In the genomic region with DNA sequence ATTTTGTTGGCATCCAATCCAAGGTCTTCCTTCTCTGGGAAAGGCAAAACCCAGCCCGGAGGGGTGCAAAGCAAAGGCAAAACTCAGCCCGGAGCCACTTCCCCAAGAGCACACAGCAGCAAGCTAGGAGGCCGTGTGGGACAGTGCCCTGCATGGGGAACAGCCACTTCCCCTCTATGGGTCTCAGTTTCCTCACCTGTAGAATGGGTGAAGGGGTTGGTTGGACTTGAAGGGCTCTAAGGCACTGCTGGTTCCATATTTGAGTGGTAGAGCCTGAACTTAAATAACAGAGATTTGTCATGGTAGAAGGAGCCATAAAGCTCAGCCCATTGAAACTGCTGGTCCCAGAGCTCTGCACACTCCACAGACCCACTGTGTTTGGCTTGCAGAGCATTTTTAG, we compare ENCODE assay signal across 21 cellular contexts.
"Had no signal": no experiment of that assay in that cellular context is flagged by ENCODE, and none has a peak within 500 bp of the region (broad histone marks: within the 10 kb centered on the region; RNA-seq: fewer than 3 reads in every experiment).

No MANE protein-coding gene starts in this region.

- H3K27me3 ChIP-seq: colonic mucosa, spleen had no signal

- H3K27ac ChIP-seq: colonic mucosa, esophagus squamous epithelium, gastroesophageal sphincter, left ventricle myocardium inferior, lower lobe of right lung, neutrophil, psoas muscle, spleen, stomach, thoracic aorta had no signal

- DNase-seq: colonic mucosa; dermis blood vessel endothelial cell; esophagus squamous epithelium; glutamatergic neuron; immature natural killer cell; left cardiac atrium; left ventricle myocardium inferior; lower lobe of right lung; naive B cell; psoas muscle; retina; spleen; stimulated activated CD4-positive, alpha-beta T cell treated with anti-CD3 and anti-CD28 coated beads, Interleukin-15, amount 100 ng/mL, for 24 hours; stimulated activated CD4-positive, alpha-beta T cell treated with anti-CD3 and anti-CD28 coated beads, Interleukin-1b, Interleukin-23, amount 100 ng/mL, for 48 hours; stimulated activated CD4-positive, alpha-beta T cell treated with anti-CD3 and anti-CD28 coated beads, Interleukin-4, amount 100 ng/mL, for 4 hours; stimulated activated naive CD4-positive, alpha-beta T cell; stomach had no signal

- FAIRE-seq: keratinocyte had no signal

- H3K4me3 ChIP-seq: colonic mucosa, esophagus squamous epithelium, gastroesophageal sphincter, left ventricle myocardium inferior, lower lobe of right lung, psoas muscle, spleen, stomach, thoracic aorta had no signal

- ATAC-seq: gastroesophageal sphincter, lower lobe of right lung, psoas muscle had no signal

- H3K9me3 ChIP-seq: colonic mucosa, esophagus squamous epithelium, gastroesophageal sphincter, left ventricle myocardium inferior, lower lobe of right lung, neutrophil, psoas muscle, spleen, stomach, thoracic aorta had no signal

- H3K4me1 ChIP-seq: colonic mucosa, lower lobe of right lung, psoas muscle had no signal

- H3K36me3 ChIP-seq: colonic mucosa, esophagus squamous epithelium, gastroesophageal sphincter, left ventricle myocardium inferior, lower lobe of right lung, neutrophil, spleen, stomach, thoracic aorta had no signal
